9 cellular contexts compared by ENCODE assay signal in the genomic region with DNA sequence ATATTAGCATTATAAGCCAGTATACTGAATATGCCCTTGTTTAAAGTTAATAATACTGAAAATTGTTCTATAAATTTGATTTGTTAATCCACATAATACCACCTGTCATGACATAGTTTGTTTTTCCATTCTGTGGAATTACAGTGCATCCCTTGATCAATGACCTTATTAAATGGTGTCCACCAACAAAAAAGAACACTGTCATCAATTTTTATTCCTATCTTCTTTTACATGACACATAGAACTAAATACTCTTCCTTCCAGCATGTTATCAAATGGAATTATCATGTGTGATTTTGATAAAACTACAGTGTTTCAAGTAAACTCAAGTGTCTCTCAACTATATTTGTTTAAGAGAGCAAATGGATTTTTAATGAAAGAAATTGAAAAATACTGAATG.
"Had no signal": no experiment of that assay in that cellular context is flagged by ENCODE, and none has a peak within 500 bp of the region (broad histone marks: within the 10 kb centered on the region; RNA-seq: fewer than 3 reads in every experiment).

No MANE protein-coding gene starts in this region.

- FAIRE-seq: H1, H54, HTR-8/SVneo had no signal

- ATAC-seq: GM23338, HCT116 had no signal

- H3K4me2 ChIP-seq: GM23338, KMS-11 had no signal

- DNase-seq: H9, Karpas-422, KBM-7 had no signal

- H3K9ac ChIP-seq: KMS-11 had no signal

- H3K4me3 ChIP-seq: GM23338 had no signal

- H2AFZ ChIP-seq: GM23338 had no signal

- H3K27ac ChIP-seq: KMS-11 had no signal
